In the genomic region with DNA sequence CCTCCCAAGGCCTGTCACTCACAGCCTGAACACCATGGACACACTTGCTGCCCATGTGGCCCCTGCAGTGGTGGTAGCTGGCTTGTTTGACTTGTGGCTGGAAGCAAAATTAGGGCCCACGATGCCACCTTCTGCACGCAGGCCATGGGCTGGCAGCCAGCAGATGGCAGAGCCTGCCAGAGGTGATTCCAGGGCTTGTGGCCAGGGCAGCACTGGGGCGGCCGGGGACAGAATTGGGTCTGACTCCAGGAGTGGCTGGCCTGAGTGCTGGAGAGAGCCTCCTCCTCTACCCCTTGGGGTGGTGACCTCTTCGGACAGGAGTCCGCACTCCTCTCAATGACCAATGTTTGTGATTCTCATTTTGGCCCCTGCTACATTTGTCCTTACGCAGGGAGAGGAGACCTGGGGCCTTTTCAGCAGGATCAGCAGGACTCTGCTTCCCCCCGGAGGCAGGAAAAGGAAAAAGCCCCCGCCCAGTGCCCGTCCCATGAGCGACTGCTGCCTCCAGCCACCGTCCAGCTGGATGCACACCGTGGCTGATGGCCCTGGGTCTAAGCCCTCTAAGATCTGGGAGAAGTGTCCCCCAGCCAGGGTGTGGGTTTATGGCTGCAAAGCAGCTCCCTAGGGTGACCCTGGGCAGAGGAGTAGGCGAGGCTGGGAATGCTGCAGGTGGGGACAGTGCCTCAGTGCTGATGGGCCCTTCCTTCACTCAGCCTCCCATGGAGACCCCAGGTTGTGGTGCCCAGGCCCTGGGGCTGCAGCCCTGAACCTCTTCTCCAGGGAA, we compare ENCODE assay signal across 1 cellular context.
TF ChIP-seq lines count a peak whose summit lies in the region.

No MANE protein-coding gene starts in this region.

TF ChIP-seq in K562, 482 proteins besides CTCF, POLR2A, EP300 and RAD21 (continued from another document and continues in another):
- TF ChIP-seq ZNF253 (CRISPR knock-in tag; conservative IDR thresholded peaks at IDR 0.05) (no peak), BCOR (IDR thresholded peaks at IDR 0.05) (no peak), NRF1 (conservative IDR thresholded peaks at IDR 0.05 in 1 of 2, IDR thresholded peaks at IDR 0.05 in 1 of 2) (0 out of 4 replicates have a peak, but pooled peaks of 1 of the 2 experiments have one; percentile 12), TAF1 (IDR thresholded peaks at IDR 0.05; ENCODE audit: control insufficient read depth, extremely low read depth, insufficient read depth, low read length, severe bottlenecking) (no peak), ELF4 (CRISPR knock-in tag; IDR thresholded peaks at IDR 0.05) (0 out of 2 replicates have a peak, but pooled peaks have one; percentile 42), KAT2B (IDR thresholded peaks at IDR 0.05; ENCODE audit: low read depth, low read length) (no peak), ZNF707 (CRISPR knock-in tag; conservative IDR thresholded peaks at IDR 0.05) (no peak), TAF15 (IDR thresholded peaks at IDR 0.05; ENCODE audit: low read depth, low read length) (no peak), ZNF3 (CRISPR knock-in tag; IDR thresholded peaks at IDR 0.05) (no peak), ZNF274 (IDR thresholded peaks at IDR 0.05; ENCODE audit: borderline replicate concordance, low read depth, low read length) (no peak), KDM4B (IDR thresholded peaks at IDR 0.05; ENCODE audit: borderline replicate concordance in 2 of 2, low read depth in 1 of 2) (no peak), RBM15 (IDR thresholded peaks at IDR 0.05; ENCODE audit: insufficient read depth, low read length) (no peak), RFX5 (IDR thresholded peaks at IDR 0.05; ENCODE audit: low read depth, low read length) (no peak), HMG20B (CRISPR knock-in tag; IDR thresholded peaks at IDR 0.05) (no peak), HNRNPLL (IDR thresholded peaks at IDR 0.05; ENCODE audit: low read depth, low read length, poor library complexity, severe bottlenecking) (peak; percentile 75), ARHGAP35 (IDR thresholded peaks at IDR 0.05; ENCODE audit: partially characterized antibody) (no peak), PCBP2 (IDR thresholded peaks at IDR 0.05; ENCODE audit: low read depth, low read length, poor library complexity, severe bottlenecking) (no peak), SRSF7 (optimal IDR thresholded peaks at IDR 0.05; ENCODE audit: low read depth, low read length) (no peak), CEBPB (tag; IDR thresholded peaks at IDR 0.05) (no peak), ZNF324 (CRISPR knock-in tag; IDR thresholded peaks at IDR 0.05) (no peak), ETV1 (tag; conservative IDR thresholded peaks at IDR 0.05; ENCODE audit: low read depth) (no peak), XRCC4 (IDR thresholded peaks at IDR 0.05; ENCODE audit: extremely low read depth, insufficient read depth, insufficient read length) (no peak), MED1 (CRISPR knock-in tag; IDR thresholded peaks at IDR 0.05; ENCODE audit: borderline replicate concordance) (no peak), ZNF232 (CRISPR knock-in tag; IDR thresholded peaks at IDR 0.05) (no peak), ARID2 (IDR thresholded peaks at IDR 0.05) (peak; percentile 88), TBL1XR1 (IDR thresholded peaks at IDR 0.05; ENCODE audit: low read length in 2 of 2) (peak; percentile 38 to 64; a peak in 1 of 4 replicates), ZBED1 (IDR thresholded peaks at IDR 0.05) (no peak), DIDO1 (tag; IDR thresholded peaks at IDR 0.05; ENCODE audit: low read depth) (no peak), ZNF133 (CRISPR knock-in tag; IDR thresholded peaks at IDR 0.05) (0 out of 2 replicates have a peak, but pooled peaks have one; percentile 16), ZNF717 (CRISPR knock-in tag; IDR thresholded peaks at IDR 0.05) (no peak), MCM5 (IDR thresholded peaks at IDR 0.05; ENCODE audit: low read depth) (no peak), TFAM (CRISPR knock-in tag; conservative IDR thresholded peaks at IDR 0.05) (no peak)
- TF ChIP-seq, protein P1, sequence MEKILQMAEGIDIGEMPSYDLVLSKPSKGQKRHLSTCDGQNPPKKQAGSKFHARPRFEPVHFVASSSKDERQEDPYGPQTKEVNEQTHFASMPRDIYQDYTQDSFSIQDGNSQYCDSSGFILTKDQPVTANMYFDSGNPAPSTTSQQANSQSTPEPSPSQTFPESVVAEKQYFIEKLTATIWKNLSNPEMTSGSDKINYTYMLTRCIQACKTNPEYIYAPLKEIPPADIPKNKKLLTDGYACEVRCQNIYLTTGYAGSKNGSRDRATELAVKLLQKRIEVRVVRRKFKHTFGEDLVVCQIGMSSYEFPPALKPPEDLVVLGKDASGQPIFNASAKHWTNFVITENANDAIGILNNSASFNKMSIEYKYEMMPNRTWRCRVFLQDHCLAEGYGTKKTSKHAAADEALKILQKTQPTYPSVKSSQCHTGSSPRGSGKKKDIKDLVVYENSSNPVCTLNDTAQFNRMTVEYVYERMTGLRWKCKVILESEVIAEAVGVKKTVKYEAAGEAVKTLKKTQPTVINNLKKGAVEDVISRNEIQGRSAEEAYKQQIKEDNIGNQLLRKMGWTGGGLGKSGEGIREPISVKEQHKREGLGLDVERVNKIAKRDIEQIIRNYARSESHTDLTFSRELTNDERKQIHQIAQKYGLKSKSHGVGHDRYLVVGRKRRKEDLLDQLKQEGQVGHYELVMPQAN (IDR thresholded peaks at IDR 0.05; ENCODE audit: borderline replicate concordance) = no peak
- TF ChIP-seq, protein P2, sequence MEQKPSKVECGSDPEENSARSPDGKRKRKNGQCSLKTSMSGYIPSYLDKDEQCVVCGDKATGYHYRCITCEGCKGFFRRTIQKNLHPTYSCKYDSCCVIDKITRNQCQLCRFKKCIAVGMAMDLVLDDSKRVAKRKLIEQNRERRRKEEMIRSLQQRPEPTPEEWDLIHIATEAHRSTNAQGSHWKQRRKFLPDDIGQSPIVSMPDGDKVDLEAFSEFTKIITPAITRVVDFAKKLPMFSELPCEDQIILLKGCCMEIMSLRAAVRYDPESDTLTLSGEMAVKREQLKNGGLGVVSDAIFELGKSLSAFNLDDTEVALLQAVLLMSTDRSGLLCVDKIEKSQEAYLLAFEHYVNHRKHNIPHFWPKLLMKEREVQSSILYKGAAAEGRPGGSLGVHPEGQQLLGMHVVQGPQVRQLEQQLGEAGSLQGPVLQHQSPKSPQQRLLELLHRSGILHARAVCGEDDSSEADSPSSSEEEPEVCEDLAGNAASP (IDR thresholded peaks at IDR 0.05) = no peak
- TF ChIP-seq, protein P3, sequence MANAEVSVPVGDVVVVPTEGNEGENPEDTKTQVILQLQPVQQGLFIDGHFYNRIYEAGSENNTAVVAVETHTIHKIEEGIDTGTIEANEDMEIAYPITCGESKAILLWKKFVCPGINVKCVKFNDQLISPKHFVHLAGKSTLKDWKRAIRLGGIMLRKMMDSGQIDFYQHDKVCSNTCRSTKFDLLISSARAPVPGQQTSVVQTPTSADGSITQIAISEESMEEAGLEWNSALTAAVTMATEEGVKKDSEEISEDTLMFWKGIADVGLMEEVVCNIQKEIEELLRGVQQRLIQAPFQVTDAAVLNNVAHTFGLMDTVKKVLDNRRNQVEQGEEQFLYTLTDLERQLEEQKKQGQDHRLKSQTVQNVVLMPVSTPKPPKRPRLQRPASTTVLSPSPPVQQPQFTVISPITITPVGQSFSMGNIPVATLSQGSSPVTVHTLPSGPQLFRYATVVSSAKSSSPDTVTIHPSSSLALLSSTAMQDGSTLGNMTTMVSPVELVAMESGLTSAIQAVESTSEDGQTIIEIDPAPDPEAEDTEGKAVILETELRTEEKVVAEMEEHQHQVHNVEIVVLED (CRISPR knock-in tag; IDR thresholded peaks at IDR 0.05) = peak; percentile 26; the same call in 1 of the 2 replicates
- TF ChIP-seq, protein P4, sequence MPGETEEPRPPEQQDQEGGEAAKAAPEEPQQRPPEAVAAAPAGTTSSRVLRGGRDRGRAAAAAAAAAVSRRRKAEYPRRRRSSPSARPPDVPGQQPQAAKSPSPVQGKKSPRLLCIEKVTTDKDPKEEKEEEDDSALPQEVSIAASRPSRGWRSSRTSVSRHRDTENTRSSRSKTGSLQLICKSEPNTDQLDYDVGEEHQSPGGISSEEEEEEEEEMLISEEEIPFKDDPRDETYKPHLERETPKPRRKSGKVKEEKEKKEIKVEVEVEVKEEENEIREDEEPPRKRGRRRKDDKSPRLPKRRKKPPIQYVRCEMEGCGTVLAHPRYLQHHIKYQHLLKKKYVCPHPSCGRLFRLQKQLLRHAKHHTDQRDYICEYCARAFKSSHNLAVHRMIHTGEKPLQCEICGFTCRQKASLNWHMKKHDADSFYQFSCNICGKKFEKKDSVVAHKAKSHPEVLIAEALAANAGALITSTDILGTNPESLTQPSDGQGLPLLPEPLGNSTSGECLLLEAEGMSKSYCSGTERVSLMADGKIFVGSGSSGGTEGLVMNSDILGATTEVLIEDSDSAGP (CRISPR knock-in tag; IDR thresholded peaks at IDR 0.05) = no peak
- TF ChIP-seq, protein P5, sequence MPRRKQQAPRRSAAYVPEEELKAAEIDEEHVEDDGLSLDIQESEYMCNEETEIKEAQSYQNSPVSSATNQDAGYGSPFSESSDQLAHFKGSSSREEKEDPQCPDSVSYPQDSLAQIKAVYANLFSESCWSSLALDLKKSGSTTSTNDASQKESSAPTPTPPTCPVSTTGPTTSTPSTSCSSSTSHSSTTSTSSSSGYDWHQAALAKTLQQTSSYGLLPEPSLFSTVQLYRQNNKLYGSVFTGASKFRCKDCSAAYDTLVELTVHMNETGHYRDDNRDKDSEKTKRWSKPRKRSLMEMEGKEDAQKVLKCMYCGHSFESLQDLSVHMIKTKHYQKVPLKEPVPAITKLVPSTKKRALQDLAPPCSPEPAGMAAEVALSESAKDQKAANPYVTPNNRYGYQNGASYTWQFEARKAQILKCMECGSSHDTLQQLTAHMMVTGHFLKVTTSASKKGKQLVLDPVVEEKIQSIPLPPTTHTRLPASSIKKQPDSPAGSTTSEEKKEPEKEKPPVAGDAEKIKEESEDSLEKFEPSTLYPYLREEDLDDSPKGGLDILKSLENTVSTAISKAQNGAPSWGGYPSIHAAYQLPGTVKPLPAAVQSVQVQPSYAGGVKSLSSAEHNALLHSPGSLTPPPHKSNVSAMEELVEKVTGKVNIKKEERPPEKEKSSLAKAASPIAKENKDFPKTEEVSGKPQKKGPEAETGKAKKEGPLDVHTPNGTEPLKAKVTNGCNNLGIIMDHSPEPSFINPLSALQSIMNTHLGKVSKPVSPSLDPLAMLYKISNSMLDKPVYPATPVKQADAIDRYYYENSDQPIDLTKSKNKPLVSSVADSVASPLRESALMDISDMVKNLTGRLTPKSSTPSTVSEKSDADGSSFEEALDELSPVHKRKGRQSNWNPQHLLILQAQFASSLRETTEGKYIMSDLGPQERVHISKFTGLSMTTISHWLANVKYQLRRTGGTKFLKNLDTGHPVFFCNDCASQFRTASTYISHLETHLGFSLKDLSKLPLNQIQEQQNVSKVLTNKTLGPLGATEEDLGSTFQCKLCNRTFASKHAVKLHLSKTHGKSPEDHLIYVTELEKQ (CRISPR knock-in tag; IDR thresholded peaks at IDR 0.05) = no peak
- TF ChIP-seq, protein P6, sequence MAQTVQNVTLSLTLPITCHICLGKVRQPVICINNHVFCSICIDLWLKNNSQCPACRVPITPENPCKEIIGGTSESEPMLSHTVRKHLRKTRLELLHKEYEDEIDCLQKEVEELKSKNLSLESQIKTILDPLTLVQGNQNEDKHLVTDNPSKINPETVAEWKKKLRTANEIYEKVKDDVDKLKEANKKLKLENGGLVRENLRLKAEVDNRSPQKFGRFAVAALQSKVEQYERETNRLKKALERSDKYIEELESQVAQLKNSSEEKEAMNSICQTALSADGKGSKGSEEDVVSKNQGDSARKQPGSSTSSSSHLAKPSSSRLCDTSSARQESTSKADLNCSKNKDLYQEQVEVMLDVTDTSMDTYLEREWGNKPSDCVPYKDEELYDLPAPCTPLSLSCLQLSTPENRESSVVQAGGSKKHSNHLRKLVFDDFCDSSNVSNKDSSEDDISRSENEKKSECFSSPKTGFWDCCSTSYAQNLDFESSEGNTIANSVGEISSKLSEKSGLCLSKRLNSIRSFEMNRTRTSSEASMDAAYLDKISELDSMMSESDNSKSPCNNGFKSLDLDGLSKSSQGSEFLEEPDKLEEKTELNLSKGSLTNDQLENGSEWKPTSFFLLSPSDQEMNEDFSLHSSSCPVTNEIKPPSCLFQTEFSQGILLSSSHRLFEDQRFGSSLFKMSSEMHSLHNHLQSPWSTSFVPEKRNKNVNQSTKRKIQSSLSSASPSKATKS (CRISPR knock-in tag; IDR thresholded peaks at IDR 0.05) = no peak
- TF ChIP-seq, protein P7, sequence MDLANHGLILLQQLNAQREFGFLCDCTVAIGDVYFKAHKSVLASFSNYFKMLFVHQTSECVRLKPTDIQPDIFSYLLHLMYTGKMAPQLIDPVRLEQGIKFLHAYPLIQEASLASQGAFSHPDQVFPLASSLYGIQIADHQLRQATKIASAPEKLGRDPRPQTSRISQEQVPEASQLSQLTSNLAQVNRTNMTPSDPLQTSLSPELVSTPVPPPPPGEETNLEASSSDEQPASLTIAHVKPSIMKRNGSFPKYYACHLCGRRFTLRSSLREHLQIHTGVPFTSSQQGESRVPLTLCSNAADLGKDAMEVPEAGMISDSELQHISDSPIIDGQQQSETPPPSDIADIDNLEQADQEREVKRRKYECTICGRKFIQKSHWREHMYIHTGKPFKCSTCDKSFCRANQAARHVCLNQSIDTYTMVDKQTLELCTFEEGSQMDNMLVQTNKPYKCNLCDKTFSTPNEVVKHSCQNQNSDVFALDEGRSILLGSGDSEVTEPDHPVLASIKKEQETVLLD (IDR thresholded peaks at IDR 0.05) = no peak
- TF ChIP-seq, protein P8, sequence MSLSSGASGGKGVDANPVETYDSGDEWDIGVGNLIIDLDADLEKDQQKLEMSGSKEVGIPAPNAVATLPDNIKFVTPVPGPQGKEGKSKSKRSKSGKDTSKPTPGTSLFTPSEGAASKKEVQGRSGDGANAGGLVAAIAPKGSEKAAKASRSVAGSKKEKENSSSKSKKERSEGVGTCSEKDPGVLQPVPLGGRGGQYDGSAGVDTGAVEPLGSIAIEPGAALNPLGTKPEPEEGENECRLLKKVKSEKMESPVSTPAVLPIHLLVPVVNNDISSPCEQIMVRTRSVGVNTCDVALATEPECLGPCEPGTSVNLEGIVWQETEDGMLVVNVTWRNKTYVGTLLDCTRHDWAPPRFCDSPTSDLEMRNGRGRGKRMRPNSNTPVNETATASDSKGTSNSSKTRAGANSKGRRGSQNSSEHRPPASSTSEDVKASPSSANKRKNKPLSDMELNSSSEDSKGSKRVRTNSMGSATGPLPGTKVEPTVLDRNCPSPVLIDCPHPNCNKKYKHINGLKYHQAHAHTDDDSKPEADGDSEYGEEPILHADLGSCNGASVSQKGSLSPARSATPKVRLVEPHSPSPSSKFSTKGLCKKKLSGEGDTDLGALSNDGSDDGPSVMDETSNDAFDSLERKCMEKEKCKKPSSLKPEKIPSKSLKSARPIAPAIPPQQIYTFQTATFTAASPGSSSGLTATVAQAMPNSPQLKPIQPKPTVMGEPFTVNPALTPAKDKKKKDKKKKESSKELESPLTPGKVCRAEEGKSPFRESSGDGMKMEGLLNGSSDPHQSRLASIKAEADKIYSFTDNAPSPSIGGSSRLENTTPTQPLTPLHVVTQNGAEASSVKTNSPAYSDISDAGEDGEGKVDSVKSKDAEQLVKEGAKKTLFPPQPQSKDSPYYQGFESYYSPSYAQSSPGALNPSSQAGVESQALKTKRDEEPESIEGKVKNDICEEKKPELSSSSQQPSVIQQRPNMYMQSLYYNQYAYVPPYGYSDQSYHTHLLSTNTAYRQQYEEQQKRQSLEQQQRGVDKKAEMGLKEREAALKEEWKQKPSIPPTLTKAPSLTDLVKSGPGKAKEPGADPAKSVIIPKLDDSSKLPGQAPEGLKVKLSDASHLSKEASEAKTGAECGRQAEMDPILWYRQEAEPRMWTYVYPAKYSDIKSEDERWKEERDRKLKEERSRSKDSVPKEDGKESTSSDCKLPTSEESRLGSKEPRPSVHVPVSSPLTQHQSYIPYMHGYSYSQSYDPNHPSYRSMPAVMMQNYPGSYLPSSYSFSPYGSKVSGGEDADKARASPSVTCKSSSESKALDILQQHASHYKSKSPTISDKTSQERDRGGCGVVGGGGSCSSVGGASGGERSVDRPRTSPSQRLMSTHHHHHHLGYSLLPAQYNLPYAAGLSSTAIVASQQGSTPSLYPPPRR (CRISPR knock-in tag; IDR thresholded peaks at IDR 0.05; ENCODE audit: borderline replicate concordance) = no peak
